Comparison of ENCODE assay signal across 15 cellular contexts in the genomic region with DNA sequence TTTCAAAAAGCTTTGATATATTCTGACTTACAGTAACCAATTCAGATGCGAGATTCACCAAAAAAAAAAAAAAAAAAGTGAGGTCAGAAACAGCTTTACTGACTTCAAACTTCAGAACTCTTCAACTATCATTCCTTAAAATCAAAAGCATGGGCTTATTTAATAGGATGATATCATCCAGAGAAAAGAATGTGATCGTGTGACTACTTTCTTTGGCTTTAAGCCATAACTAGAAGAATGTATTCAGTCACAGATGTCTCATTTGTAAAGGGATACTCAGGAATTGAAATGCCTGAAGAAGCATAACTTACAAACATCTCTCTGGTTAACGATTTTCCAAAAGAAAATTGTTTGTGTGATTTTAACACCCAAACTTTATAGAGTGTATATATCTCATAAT. TPM values are rescaled to one million over a fixed set of nuclear protein-coding genes. Genes with fewer than 3 reads are reported as not detected.
DNase-seq lines count a peak whose midpoint lies in the region; ATAC-seq, FAIRE-seq and TF ChIP-seq lines count a peak whose summit lies in the region.
"Had no signal": no experiment of that assay in that cellular context is flagged by ENCODE, and none has a peak within 500 bp of the region (broad histone marks: within the 10 kb centered on the region; RNA-seq: fewer than 3 reads in every experiment).

No MANE protein-coding gene starts in this region.

- no peak overlapping the region for H3K27ac ChIP-seq in A549
- H3K27ac ChIP-seq in prostate gland: no peak overlapping the region
- H3K27ac ChIP-seq: cardiac muscle cell had no signal

- TF ChIP-seq CTCF in A549 (IDR thresholded peaks at IDR 0.05) (no peak), prostate gland (IDR thresholded peaks at IDR 0.05) (no peak), WTC11 (IDR thresholded peaks at IDR 0.05) (no peak)

- peak overlapping the region; percentile 92 for H3K27ac Mint-ChIP-seq in activated T-helper 17 cell treated with anti-CD3 and anti-CD28 coated beads, Interleukin-2, amount 50 U/mL, for 72 hours
- no peak overlapping the region for H3K27ac Mint-ChIP-seq in WTC11
- H3K27ac Mint-ChIP-seq: CD14-positive monocyte; stimulated activated naive CD8-positive, alpha-beta T cell treated with anti-CD3 and anti-CD28 coated beads, Interleukin-15, amount 100 ng/mL, for 72 hours had no signal

- H3K4me1 ChIP-seq in A549 (peaks cover 8% of the 10 kb centered on the region; the same call in 1 of the 3 replicates), prostate gland (replicated peaks) (no peaks in the 10 kb centered on the region)

- H3K4me2 ChIP-seq in A549: 0 out of 3 replicates have a peak overlapping the region, but pooled peaks have one; percentile 10

- intact Hi-C loops in prostate gland (cut with DNase I): no loop called here

- H3K36me3 Mint-ChIP-seq in activated T-helper 17 cell treated with anti-CD3 and anti-CD28 coated beads, Interleukin-2, amount 50 U/mL, for 72 hours (ENCODE audit: low read depth): peaks cover 7% of the 10 kb centered on the region
- H3K36me3 Mint-ChIP-seq in WTC11: no peaks in the 10 kb centered on the region
- H3K36me3 Mint-ChIP-seq: naive B cell had no signal

- H3K4me3 Mint-ChIP-seq in activated T-helper 17 cell treated with anti-CD3 and anti-CD28 coated beads, Interleukin-2, amount 50 U/mL, for 72 hours: no peak overlapping the region
- H3K4me3 Mint-ChIP-seq in WTC11: no peak overlapping the region
- H3K4me3 Mint-ChIP-seq: CD14-positive monocyte; stimulated activated naive CD8-positive, alpha-beta T cell treated with anti-CD3 and anti-CD28 coated beads, Interleukin-15, amount 100 ng/mL, for 72 hours; T-cell had no signal

- CTCF ChIA-PET in A549 (lab: Yijun Ruan, JAX): interaction anchor here (0.9 kb wide), 1 partner anchor 11 kb away, joined by 3 read pairs; no protein-coding TSS in a partner anchor
- CTCF ChIA-PET in WTC11 (lab: Charles Lee): interaction anchor here (0.6 kb wide), 1 partner anchor 308 kb away, joined by 3 read pairs; no protein-coding TSS in a partner anchor

- H3K4me1 Mint-ChIP-seq in activated T-helper 17 cell treated with anti-CD3 and anti-CD28 coated beads, Interleukin-2, amount 50 U/mL, for 72 hours: peaks cover 41% of the 10 kb centered on the region
- peaks cover 11% of the 10 kb centered on the region for H3K4me1 Mint-ChIP-seq in WTC11

- TF ChIP-seq POLR2A in A549 (IDR thresholded peaks at IDR 0.05; ENCODE audit: low read length) (no peak), prostate gland (IDR thresholded peaks at IDR 0.05) (no peak)

- H3K27me3 Mint-ChIP-seq in activated T-helper 17 cell treated with anti-CD3 and anti-CD28 coated beads, Interleukin-2, amount 50 U/mL, for 72 hours: no peaks in the 10 kb centered on the region
- H3K27me3 Mint-ChIP-seq in WTC11 (ENCODE audit: low read depth): no peaks in the 10 kb centered on the region
- H3K27me3 Mint-ChIP-seq: naive B cell; stimulated activated naive CD8-positive, alpha-beta T cell treated with anti-CD3 and anti-CD28 coated beads, Interleukin-15, amount 100 ng/mL, for 72 hours; T-cell had no signal

- DNase-seq in A549 (ENCODE audit: low read depth in 1 of 2, low spot score in 1 of 2): peak in 1 of 2 experiments; percentile 9
- peak; percentile 67 for DNase-seq in H4 (ENCODE audit: low spot score)
- DNase-seq in foreskin melanocyte: peak; percentile 81
- no peak for DNase-seq in stimulated activated CD4-positive, alpha-beta T cell treated with anti-CD3 and anti-CD28 coated beads, Interleukin-15, amount 100 ng/mL, for 24 hours
- DNase-seq in prostate gland (ENCODE audit: low spot score): no peak
- DNase-seq in WTC11 (ENCODE audit: low spot score): no peak
- DNase-seq: Kasumi-1; naive B cell; NCI-H510A treated with DMSO at 0.1 percent for 48 hours; stimulated activated naive CD8-positive, alpha-beta T cell treated with anti-CD3 and anti-CD28 coated beads, Interleukin-15, amount 100 ng/mL, for 72 hours; T-cell had no signal

- 8% methylated on average over 3 of the region's 3 CpGs for WGBS in A549 (ENCODE audit: missing lambda C conversion rate)
- WGBS in prostate gland: 24% methylated on average over 3 of the region's 3 CpGs

- H3K9me3 ChIP-seq in A549: no peaks in the 10 kb centered on the region
- H3K9me3 ChIP-seq in prostate gland: no peaks in the 10 kb centered on the region

- no peaks in the 10 kb centered on the region for H3K9me3 Mint-ChIP-seq in activated T-helper 17 cell treated with anti-CD3 and anti-CD28 coated beads, Interleukin-2, amount 50 U/mL, for 72 hours
- no peaks in the 10 kb centered on the region for H3K9me3 Mint-ChIP-seq in WTC11
- H3K9me3 Mint-ChIP-seq: naive B cell; stimulated activated naive CD8-positive, alpha-beta T cell treated with anti-CD3 and anti-CD28 coated beads, Interleukin-15, amount 100 ng/mL, for 72 hours; T-cell had no signal

- POLR2A ChIA-PET in A549 (lab: Yijun Ruan, JAX) (no interaction called here), WTC11 (lab: Charles Lee) (no interaction called here)

- TF ChIP-seq RAD21 in A549 (conservative IDR thresholded peaks at IDR 0.05 in 1 of 2, IDR thresholded peaks at IDR 0.05 in 1 of 2): no peak

- FAIRE-seq in A549 (lab: Jason Lieb, UNC): no peak

- H3K27me3 ChIP-seq in prostate gland (replicated peaks; ENCODE audit: insufficient read depth): no peaks in the 10 kb centered on the region
- H3K27me3 ChIP-seq: cardiac muscle cell had no signal

- ATAC-seq in A549: no peak
- no peak for ATAC-seq in activated T-helper 17 cell treated with anti-CD3 and anti-CD28 coated beads, Interleukin-2, amount 50 U/mL, for 72 hours (replicated peaks)
- ATAC-seq in GM18519 (IDR thresholded peaks at IDR 0.05; ENCODE audit: low FRiP score, unreplicated experiment): no peak
- no peak for ATAC-seq in WTC11
- ATAC-seq: stimulated activated naive CD8-positive, alpha-beta T cell treated with anti-CD3 and anti-CD28 coated beads, Interleukin-15, amount 100 ng/mL, for 72 hours; T-cell had no signal

- H3K36me3 ChIP-seq in prostate gland: no peaks in the 10 kb centered on the region
- H3K36me3 ChIP-seq: cardiac muscle cell had no signal

- TF ChIP-seq EP300 in A549 (IDR thresholded peaks at IDR 0.05): no peak

- H3K4me3 ChIP-seq in A549: no peak overlapping the region
- no peak overlapping the region for H3K4me3 ChIP-seq in prostate gland
- H3K4me3 ChIP-seq: cardiac muscle cell had no signal

TF ChIP-seq in A549, 52 proteins besides CTCF, POLR2A, EP300 and RAD21 (continues in another document):
- TF ChIP-seq HOXA7 (CRISPR knock-in tag; IDR thresholded peaks at IDR 0.05): no peak
- TF ChIP-seq RCOR1 (IDR thresholded peaks at IDR 0.05; ENCODE audit: low read depth, low read length): no peak
- no peak for TF ChIP-seq ZC3H11A (IDR thresholded peaks at IDR 0.05)
- TF ChIP-seq E2F6 (IDR thresholded peaks at IDR 0.05; ENCODE audit: borderline replicate concordance, low read depth): no peak
- TF ChIP-seq JUNB (IDR thresholded peaks at IDR 0.05): no peak
- TF ChIP-seq, protein P1, sequence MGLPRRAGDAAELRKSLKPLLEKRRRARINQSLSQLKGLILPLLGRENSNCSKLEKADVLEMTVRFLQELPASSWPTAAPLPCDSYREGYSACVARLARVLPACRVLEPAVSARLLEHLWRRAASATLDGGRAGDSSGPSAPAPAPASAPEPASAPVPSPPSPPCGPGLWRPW (IDR thresholded peaks at IDR 0.05): no peak
- no peak for TF ChIP-seq KDM1A (IDR thresholded peaks at IDR 0.05; ENCODE audit: low read depth)
- TF ChIP-seq NPAS2 (CRISPR knock-in tag; IDR thresholded peaks at IDR 0.05; ENCODE audit: borderline replicate concordance): no peak
- TF ChIP-seq MAZ (IDR thresholded peaks at IDR 0.05; ENCODE audit: borderline replicate concordance, low read depth, low read length): no peak
- TF ChIP-seq CHD2 (IDR thresholded peaks at IDR 0.05; ENCODE audit: low read length, partially characterized antibody): no peak

TF ChIP-seq in WTC11, 78 proteins besides CTCF, POLR2A, EP300 and RAD21 (continues in another document):
- TF ChIP-seq, protein P2, sequence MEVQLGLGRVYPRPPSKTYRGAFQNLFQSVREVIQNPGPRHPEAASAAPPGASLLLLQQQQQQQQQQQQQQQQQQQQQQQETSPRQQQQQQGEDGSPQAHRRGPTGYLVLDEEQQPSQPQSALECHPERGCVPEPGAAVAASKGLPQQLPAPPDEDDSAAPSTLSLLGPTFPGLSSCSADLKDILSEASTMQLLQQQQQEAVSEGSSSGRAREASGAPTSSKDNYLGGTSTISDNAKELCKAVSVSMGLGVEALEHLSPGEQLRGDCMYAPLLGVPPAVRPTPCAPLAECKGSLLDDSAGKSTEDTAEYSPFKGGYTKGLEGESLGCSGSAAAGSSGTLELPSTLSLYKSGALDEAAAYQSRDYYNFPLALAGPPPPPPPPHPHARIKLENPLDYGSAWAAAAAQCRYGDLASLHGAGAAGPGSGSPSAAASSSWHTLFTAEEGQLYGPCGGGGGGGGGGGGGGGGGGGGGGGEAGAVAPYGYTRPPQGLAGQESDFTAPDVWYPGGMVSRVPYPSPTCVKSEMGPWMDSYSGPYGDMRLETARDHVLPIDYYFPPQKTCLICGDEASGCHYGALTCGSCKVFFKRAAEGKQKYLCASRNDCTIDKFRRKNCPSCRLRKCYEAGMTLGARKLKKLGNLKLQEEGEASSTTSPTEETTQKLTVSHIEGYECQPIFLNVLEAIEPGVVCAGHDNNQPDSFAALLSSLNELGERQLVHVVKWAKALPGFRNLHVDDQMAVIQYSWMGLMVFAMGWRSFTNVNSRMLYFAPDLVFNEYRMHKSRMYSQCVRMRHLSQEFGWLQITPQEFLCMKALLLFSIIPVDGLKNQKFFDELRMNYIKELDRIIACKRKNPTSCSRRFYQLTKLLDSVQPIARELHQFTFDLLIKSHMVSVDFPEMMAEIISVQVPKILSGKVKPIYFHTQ (CRISPR knock-in tag; IDR thresholded peaks at IDR 0.05): no peak
- TF ChIP-seq CREM (CRISPR knock-in tag; IDR thresholded peaks at IDR 0.05): no peak
- TF ChIP-seq, protein P3, sequence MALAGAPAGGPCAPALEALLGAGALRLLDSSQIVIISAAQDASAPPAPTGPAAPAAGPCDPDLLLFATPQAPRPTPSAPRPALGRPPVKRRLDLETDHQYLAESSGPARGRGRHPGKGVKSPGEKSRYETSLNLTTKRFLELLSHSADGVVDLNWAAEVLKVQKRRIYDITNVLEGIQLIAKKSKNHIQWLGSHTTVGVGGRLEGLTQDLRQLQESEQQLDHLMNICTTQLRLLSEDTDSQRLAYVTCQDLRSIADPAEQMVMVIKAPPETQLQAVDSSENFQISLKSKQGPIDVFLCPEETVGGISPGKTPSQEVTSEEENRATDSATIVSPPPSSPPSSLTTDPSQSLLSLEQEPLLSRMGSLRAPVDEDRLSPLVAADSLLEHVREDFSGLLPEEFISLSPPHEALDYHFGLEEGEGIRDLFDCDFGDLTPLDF (CRISPR knock-in tag; IDR thresholded peaks at IDR 0.05): no peak

RNA-seq across cellular contexts. Expression of gene TPK1, which starts 11.5 kb away (rescaled TPM):
- 2.5 and 3.2 TPM in 2 replicates for polyA plus RNA-seq in A549 (2011; rRNA removed)
- polyA plus RNA-seq in A549 (2012; cell fraction: cytosol; rRNA removed): 1.9 and 2.1 TPM in 2 replicates
- 0.61 and 0.70 TPM in 2 replicates for polyA plus RNA-seq in A549 (2012; cell fraction: nucleus; rRNA removed)
- polyA plus RNA-seq in A549 (2017; fragmentation: RNase III; extraction: RNeasy Plus Mini Kit Qiagen cat#74134 plus additional on column Dnase treatment): 1.4 to 2.2 TPM (median 1.9 TPM) in 3 replicates
- polyA minus RNA-seq in A549 (2011; rRNA and poly(A)+ RNA removed): 4.6 and 5.9 TPM in 2 replicates
- total RNA-seq in H4 (2014; rRNA removed; shearing (Covaris generic)): 6.2 and 6.5 TPM in 2 replicates
- 10 to 100 TPM; 19.9 to 20.6 TPM for total RNA-seq in activated T-helper 17 cell treated with anti-CD3 and anti-CD28 coated beads, Interleukin-2, amount 50 U/mL, for 72 hours
- total RNA-seq in prostate gland: 1 to 10 TPM; 4.5 to 5.1 TPM
- 2.7 to 3.6 TPM (median 2.7 TPM) in 3 replicates for total RNA-seq in WTC11 (2021)

Comparison
In these comparisons a context has a peak if more than half of its experiments do, and no peak if none do; other contexts are left out.
1. DNase-seq: peak in H4 (single experiment) and foreskin melanocyte (single experiment); none in stimulated activated CD4-positive, alpha-beta T cell treated with anti-CD3 and anti-CD28 coated beads, Interleukin-15, amount 100 ng/mL, for 24 hours (single experiment), prostate gland (single experiment) and WTC11 (single experiment).